13 cellular contexts compared by ENCODE assay signal in the genomic region with DNA sequence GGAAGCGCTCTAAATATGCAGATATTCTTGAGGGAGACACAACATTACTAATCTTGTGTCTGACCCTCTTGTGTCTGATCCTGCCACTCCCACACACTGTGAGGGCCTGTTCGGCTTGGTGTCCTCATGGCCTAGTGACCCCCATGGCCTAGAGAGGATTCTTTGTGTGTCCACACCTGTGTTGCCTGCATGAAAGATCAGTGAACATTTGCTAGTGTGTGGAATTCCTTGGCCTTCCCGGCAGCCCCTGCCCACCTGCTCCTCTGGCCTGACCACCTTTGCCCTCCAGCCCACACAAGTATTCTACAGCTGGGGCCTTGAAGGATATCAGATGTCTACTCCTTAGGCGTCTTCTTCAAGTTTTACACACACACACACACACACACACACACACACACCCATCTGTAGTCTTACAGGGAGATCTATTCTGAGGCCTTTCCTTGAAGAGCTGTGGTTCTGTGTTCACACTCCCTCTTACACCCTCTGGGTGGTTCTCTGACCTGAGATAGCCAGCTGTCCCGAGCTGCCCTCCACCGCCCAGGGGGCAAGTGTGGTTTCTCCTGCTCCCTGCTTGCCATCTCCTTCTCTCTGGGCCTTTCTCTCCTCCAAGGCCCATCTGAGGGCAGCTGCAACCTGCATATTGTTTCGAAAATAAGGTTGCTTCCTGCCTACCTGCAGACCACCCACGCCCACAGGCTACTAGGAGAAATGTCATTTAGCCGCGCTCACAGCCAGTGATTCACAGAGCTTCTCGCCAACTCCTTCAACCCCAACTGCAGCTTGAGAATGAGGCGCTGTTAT. TPM values are rescaled to one million over a fixed set of nuclear protein-coding genes. Genes with fewer than 3 reads are reported as not detected.
A peak's percentile ranks its signal among the peaks of the same experiment; 100 is the strongest.
DNase-seq lines count a peak whose midpoint lies in the region; TF ChIP-seq lines count a peak whose summit lies in the region.
"Had no signal": no experiment of that assay in that cellular context is flagged by ENCODE, and none has a peak within 500 bp of the region (broad histone marks: within the 10 kb centered on the region; RNA-seq: fewer than 3 reads in every experiment).

No MANE protein-coding gene starts in this region.

- WGBS in mesendoderm (ENCODE audit: extremely low coverage, insufficient coverage, low lambda C conversion rate), result no CpG with 5 or more reads among the region's 12 CpGs
- 53% methylated on average over 12 of the region's 12 CpGs for WGBS in thymus
- WGBS in mammary epithelial cell (ENCODE audit: low coverage, missing lambda C conversion rate), result 69% methylated on average over 10 of the region's 12 CpGs
- WGBS in prostate gland, result 89% methylated on average over 12 of the region's 12 CpGs

- no peak overlapping the region for H3K4ac ChIP-seq in mesendoderm (ENCODE audit: low read depth, low read length)

- dilution Hi-C loops in mammary epithelial cell (cut with HindIII; ENCODE audit: low sequenced_read_pairs), result no loop called here

- H3K4me1 ChIP-seq in mesendoderm (ENCODE audit: control insufficient read depth, low read depth, low read length) (no peaks in the 10 kb centered on the region), thymus (ENCODE audit: control insufficient read depth, insufficient read depth, low read length) (peaks cover 49% of the 10 kb centered on the region), mammary epithelial cell (ENCODE audit: insufficient read depth, low read length) (no peaks in the 10 kb centered on the region), prostate gland (replicated peaks) (no peaks in the 10 kb centered on the region)
- H3K4me1 ChIP-seq: right lobe of liver had no signal

- intact Hi-C loops in mammary epithelial cell (cut with micrococcal nuclease), result no loop called here
- intact Hi-C loops in prostate gland (cut with DNase I), result no loop called here

- peak overlapping the region; percentile 17 for H3K56ac ChIP-seq in mesendoderm (ENCODE audit: low read length)

- H3K79me1 ChIP-seq in mesendoderm (ENCODE audit: low read length), result no peaks in the 10 kb centered on the region

- H2AFZ ChIP-seq in mammary epithelial cell (ENCODE audit: low read depth, low read length), result no peak overlapping the region

- H2AK5ac ChIP-seq in mesendoderm (ENCODE audit: low read length), result no peak overlapping the region

- H3K4me3 ChIP-seq in mesendoderm (ENCODE audit: low read length), result no peak overlapping the region
- peak overlapping the region; percentile 44 for H3K4me3 ChIP-seq in thymus (ENCODE audit: low read length)
- H3K4me3 ChIP-seq in mammary epithelial cell (replicated peaks in 1 of 3; ENCODE audit: insufficient read depth in 1 of 3, low read depth in 2 of 3, low read length in 3 of 3), result no peak overlapping the region
- H3K4me3 ChIP-seq in prostate gland, result no peak overlapping the region
- H3K4me3 ChIP-seq: right lobe of liver had no signal

- no peak for TF ChIP-seq POLR2A in prostate gland (IDR thresholded peaks at IDR 0.05)

- TF ChIP-seq CTCF in mammary epithelial cell (conservative IDR thresholded peaks at IDR 0.05 in 1 of 2, IDR thresholded peaks at IDR 0.05 in 1 of 2; ENCODE audit: extremely low read depth in 1 of 2, insufficient read depth in 1 of 2, low read depth in 1 of 2, low read length in 2 of 2), result no peak
- no peak for TF ChIP-seq CTCF in prostate gland (IDR thresholded peaks at IDR 0.05)

- H3K9ac ChIP-seq in mesendoderm (ENCODE audit: low read length) (no peak overlapping the region), mammary epithelial cell (ENCODE audit: insufficient read depth, low read length) (no peak overlapping the region)

- no peak overlapping the region for H2BK15ac ChIP-seq in mesendoderm (replicated peaks; ENCODE audit: low read depth)

- H2BK120ac ChIP-seq in mesendoderm (ENCODE audit: low read depth, low read length), result no peak overlapping the region

- BruUV-seq in mammary epithelial cell (replicated peaks; lab: Mats Ljungman, UMichigan), result no TSS peak

- H3K79me2 ChIP-seq in mesendoderm (ENCODE audit: control insufficient read depth, insufficient read depth, low read length) (no peaks in the 10 kb centered on the region), mammary epithelial cell (ENCODE audit: insufficient read depth, low read length) (no peaks in the 10 kb centered on the region)

- CTCF ChIA-PET in mammary epithelial cell (lab: Charles Lee; ENCODE audit: low non-redundant PET), result no interaction called here

- H3K36me3 ChIP-seq in mesendoderm (ENCODE audit: control insufficient read depth, insufficient read depth, low read length) (no peaks in the 10 kb centered on the region), thymus (ENCODE audit: control insufficient read depth, insufficient read depth) (peaks cover 3% of the 10 kb centered on the region), mammary epithelial cell (ENCODE audit: insufficient read depth, low read length) (no peaks in the 10 kb centered on the region), prostate gland (no peaks in the 10 kb centered on the region)
- H3K36me3 ChIP-seq: right lobe of liver had no signal

- no peak overlapping the region for H3K18ac ChIP-seq in mesendoderm (ENCODE audit: low read length)

- peak; percentile 76 for DNase-seq in activated effector memory CD4-positive, alpha-beta T cell treated with anti-CD3 and anti-CD28 coated beads, Interleukin-2, amount 50 U/mL, for 16 hours
- no peak for DNase-seq in activated effector memory CD4-positive, alpha-beta T cell treated with Interleukin-2 at 50 U/mL for 16 hours
- DNase-seq in activated T-cell treated with anti-CD3 and anti-CD28 coated beads for 4 hours, result peak; percentile 46
- DNase-seq in mesendoderm, result no peak
- no peak for DNase-seq in DMS 273 treated with DMSO at 0.1 percent for 48 hours (lab: John Stamatoyannopoulos, UW)
- DNase-seq in mammary epithelial cell, result no peak
- no peak for DNase-seq in prostate gland (ENCODE audit: low spot score)
- DNase-seq: ACHN, left colon, right lobe of liver had no signal

- no peak overlapping the region for H4K8ac ChIP-seq in mesendoderm (ENCODE audit: low read depth, low read length)

- no peak overlapping the region for H4K5ac ChIP-seq in mesendoderm (ENCODE audit: low read length)

- in situ Hi-C loops in mammary epithelial cell (cut with MboI; ENCODE audit: low sequenced_read_pairs in 2 of 2), result no loop called here

- H3K27me3 ChIP-seq in mesendoderm (ENCODE audit: insufficient read depth, low read length, poor library complexity), result no peaks in the 10 kb centered on the region
- H3K27me3 ChIP-seq in thymus (ENCODE audit: control insufficient read depth, insufficient read depth), result no peaks in the 10 kb centered on the region
- H3K27me3 ChIP-seq in mammary epithelial cell (ENCODE audit: insufficient read depth, low read length), result no peaks in the 10 kb centered on the region
- H3K27me3 ChIP-seq in prostate gland (replicated peaks; ENCODE audit: insufficient read depth), result no peaks in the 10 kb centered on the region
- H3K27me3 ChIP-seq: right lobe of liver had no signal

- H3K27ac ChIP-seq in mesendoderm (ENCODE audit: low read depth, low read length), result no peak overlapping the region
- H3K27ac ChIP-seq in thymus (ENCODE audit: low read depth), result peak overlapping the region; percentile 94
- H3K27ac ChIP-seq in mammary epithelial cell (ENCODE audit: insufficient read depth, low read depth, low read length), result no peak overlapping the region
- H3K27ac ChIP-seq in prostate gland, result no peak overlapping the region
- H3K27ac ChIP-seq: right lobe of liver had no signal

- no peak overlapping the region for H3K23ac ChIP-seq in mesendoderm (ENCODE audit: low read length)

- H4K20me1 ChIP-seq in mammary epithelial cell (ENCODE audit: insufficient read depth, low read length), result peaks cover under 1% of the 10 kb centered on the region

- H3K9me3 ChIP-seq in thymus (ENCODE audit: control insufficient read depth), result no peaks in the 10 kb centered on the region
- H3K9me3 ChIP-seq in mammary epithelial cell (replicated peaks; ENCODE audit: insufficient read depth, low read length), result no peaks in the 10 kb centered on the region
- no peaks in the 10 kb centered on the region for H3K9me3 ChIP-seq in prostate gland
- H3K9me3 ChIP-seq: right lobe of liver had no signal

- H2BK5ac ChIP-seq in mesendoderm (ENCODE audit: low read length), result no peak overlapping the region

- H3K4me2 ChIP-seq in mesendoderm (ENCODE audit: low read length) (no peak overlapping the region), mammary epithelial cell (ENCODE audit: insufficient read depth, low read depth, low read length) (no peak overlapping the region)

RNA-seq across cellular contexts. Expression of gene CD247, which starts 45.4 kb away (rescaled TPM):
- 2.9 TPM for polyA plus RNA-seq in mesendoderm (2013, experiment 1 of 2)
- polyA plus RNA-seq in mesendoderm (2013, experiment 2 of 2), result 3.9 TPM
- 114 TPM for polyA plus RNA-seq in thymus
- total RNA-seq in mammary epithelial cell, result not detected
- polyA plus RNA-seq in mammary epithelial cell, result 0.07 TPM
- not detected for polyA minus RNA-seq in mammary epithelial cell
- total RNA-seq in prostate gland, result under 1 TPM in 1 of 2 donors, not detected in 1; 0.96 TPM
- total RNA-seq: MCF 10A had no signal
- polyA plus RNA-seq: neural cell had no signal

Comparison
In these comparisons a context has a peak if more than half of its experiments do, and no peak if none do; other contexts are left out.
1. DNase-seq: peak in activated effector memory CD4-positive, alpha-beta T cell treated with anti-CD3 and anti-CD28 coated beads, Interleukin-2, amount 50 U/mL, for 16 hours (single experiment) and activated T-cell treated with anti-CD3 and anti-CD28 coated beads for 4 hours (single experiment); none in activated effector memory CD4-positive, alpha-beta T cell treated with Interleukin-2 at 50 U/mL for 16 hours (single experiment), mesendoderm (single experiment), DMS 273 treated with DMSO at 0.1 percent for 48 hours (single experiment), mammary epithelial cell (single experiment) and prostate gland (single experiment).